Comparison of ENCODE assay signal across 11 cellular contexts in the genomic region with DNA sequence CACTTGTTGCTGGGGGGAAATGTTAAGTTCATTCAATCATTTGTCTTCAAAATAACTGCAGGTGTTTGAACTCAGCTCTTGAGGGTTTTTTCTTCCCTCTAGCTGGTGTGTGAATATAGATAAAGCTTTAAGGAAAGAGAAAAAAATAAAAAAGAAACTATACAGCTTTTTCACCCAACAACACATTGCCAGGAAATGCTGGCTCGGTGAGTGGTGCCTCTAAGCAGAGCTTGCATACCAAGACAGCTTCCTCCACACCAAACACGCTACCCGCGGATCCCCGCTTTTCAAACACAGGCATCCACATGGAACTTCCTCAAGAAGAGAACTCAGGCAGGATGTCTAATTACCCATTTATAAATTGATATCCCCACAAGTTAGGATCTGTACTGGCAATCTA.
DNase-seq lines count a peak whose midpoint lies in the region; ATAC-seq and TF ChIP-seq lines count a peak whose summit lies in the region.
"Had no signal": no experiment of that assay in that cellular context is flagged by ENCODE, and none has a peak within 500 bp of the region (broad histone marks: within the 10 kb centered on the region; RNA-seq: fewer than 3 reads in every experiment).

No MANE protein-coding gene starts in this region.

- peaks cover 5% of the 10 kb centered on the region for H3K9me3 Mint-ChIP-seq in activated naive CD8-positive, alpha-beta T cell treated with anti-CD3 and anti-CD28 coated beads, Interleukin-2, amount 50 U/mL, for 24 hours
- H3K9me3 Mint-ChIP-seq: brain, nephron had no signal

- dilution Hi-C loops in IMR-90 (cut with HindIII; ENCODE audit: low sequenced_read_pairs, unreplicated experiment), result no loop called here

- CTCF ChIA-PET in IMR-90 (lab: Yijun Ruan, JAX), result interaction anchor here (0.6 kb wide), 2 partner anchors 39 to 484 kb away, joined by 3 to 5 read pairs; no protein-coding TSS in a partner anchor

- no peak for TF ChIP-seq CTCF in right atrium auricular region (IDR thresholded peaks at IDR 0.05)
- no peak for TF ChIP-seq CTCF in IMR-90 (conservative IDR thresholded peaks at IDR 0.05; ENCODE audit: low read depth, low read length)
- no peak for TF ChIP-seq CTCF in transverse colon (IDR thresholded peaks at IDR 0.05)

- no peak overlapping the region for H3K27ac ChIP-seq in right atrium auricular region
- H3K27ac ChIP-seq in IMR-90 (ENCODE audit: insufficient read depth, low read length), result no peak overlapping the region
- H3K27ac ChIP-seq in transverse colon, result no peak overlapping the region
- H3K27ac ChIP-seq: thoracic aorta had no signal

- intact Hi-C loops in Right ventricle myocardium superior (cut with DNase I) (no loop called here), IMR-90 (cut with micrococcal nuclease) (no loop called here), transverse colon (cut with DNase I; ENCODE audit: low total_unique reads) (no loop called here)

- H4K5ac ChIP-seq in IMR-90 (ENCODE audit: low read depth, low read length), result no peak overlapping the region

- no peak overlapping the region for H3K56ac ChIP-seq in IMR-90 (ENCODE audit: extremely low read depth, insufficient read depth, low read length)

- no peak overlapping the region for H2BK5ac ChIP-seq in IMR-90 (ENCODE audit: low read depth, low read length, poor library complexity, severe bottlenecking)

- no peak overlapping the region for H3K4me3 ChIP-seq in right atrium auricular region
- H3K4me3 ChIP-seq in IMR-90 (ENCODE audit: insufficient read depth, low read depth, low read length), result no peak overlapping the region
- no peak overlapping the region for H3K4me3 ChIP-seq in transverse colon
- H3K4me3 ChIP-seq in H7 (ENCODE audit: insufficient read depth, low read depth, low read length), result no peak overlapping the region
- H3K4me3 ChIP-seq: thoracic aorta had no signal

- H3K36me3 ChIP-seq in right atrium auricular region, result no peaks in the 10 kb centered on the region
- H3K36me3 ChIP-seq in IMR-90 (ENCODE audit: control insufficient read depth, insufficient read depth, low read length), result no peaks in the 10 kb centered on the region
- H3K36me3 ChIP-seq in transverse colon, result no peaks in the 10 kb centered on the region
- H3K36me3 ChIP-seq in H7 (replicated peaks; ENCODE audit: control insufficient read depth, insufficient read depth, low read length), result no peaks in the 10 kb centered on the region
- H3K36me3 ChIP-seq: thoracic aorta had no signal

- no peak overlapping the region for H3K4ac ChIP-seq in IMR-90 (ENCODE audit: low read depth, low read length)

- POLR2A ChIA-PET in IMR-90 (lab: Charles Lee; ENCODE audit: unreplicated experiment), result no interaction called here

- H4K8ac ChIP-seq in IMR-90 (ENCODE audit: low read depth in 2 of 2, low read length in 2 of 2), result no peak overlapping the region

- DNase-seq in Right ventricle myocardium superior, result peak; percentile 43
- DNase-seq in right atrium auricular region (ENCODE audit: low spot score), result no peak
- DNase-seq in IMR-90, result peak; percentile 12
- peak; percentile 18 for DNase-seq in activated naive CD8-positive, alpha-beta T cell treated with anti-CD3 and anti-CD28 coated beads, Interleukin-2, amount 50 U/mL, for 24 hours
- DNase-seq in transverse colon, result peak; percentile 17
- DNase-seq in H7, result no peak
- DNase-seq in inferior parietal cortex (ENCODE audit: extremely low spot score), result no peak
- no peak for DNase-seq in NCI-H187 (lab: John Stamatoyannopoulos, UW)

- H3K4me2 ChIP-seq in IMR-90 (ENCODE audit: low read depth, low read length), result no peak overlapping the region

- TF ChIP-seq POLR2A in IMR-90 (IDR thresholded peaks at IDR 0.05; ENCODE audit: low read depth, low read length) (no peak), transverse colon (IDR thresholded peaks at IDR 0.05) (no peak)

- H3K4me1 ChIP-seq in right atrium auricular region (no peaks in the 10 kb centered on the region), IMR-90 (ENCODE audit: control insufficient read depth, insufficient read depth, low read length) (peaks cover 2% of the 10 kb centered on the region; the same call in 1 of the 2 replicates), transverse colon (no peaks in the 10 kb centered on the region)

- H3K4me3 Mint-ChIP-seq in activated naive CD8-positive, alpha-beta T cell treated with anti-CD3 and anti-CD28 coated beads, Interleukin-2, amount 50 U/mL, for 24 hours, result peak overlapping the region; percentile 51
- H3K4me3 Mint-ChIP-seq: brain, nephron had no signal

- no peaks in the 10 kb centered on the region for H3K36me3 Mint-ChIP-seq in activated naive CD8-positive, alpha-beta T cell treated with anti-CD3 and anti-CD28 coated beads, Interleukin-2, amount 50 U/mL, for 24 hours (ENCODE audit: low read depth)
- H3K36me3 Mint-ChIP-seq: brain had no signal

- no peak overlapping the region for H2AFZ ChIP-seq in IMR-90 (replicated peaks; ENCODE audit: low read length, poor library complexity)

- in situ Hi-C loops in IMR-90 (cut with MboI; ENCODE audit: low sequenced_read_pairs), result no loop called here
- in situ Hi-C loops in transverse colon (cut with MboI; ENCODE audit: low pct_ligation_motif_present in 1 of 4, low pct_unique_long_range_greater_than_20kb in 1 of 4, low sequenced_read_pairs in 3 of 4), result no loop called here

- WGBS in IMR-90 (ENCODE audit: extremely low coverage in 2 of 2, insufficient read length in 1 of 2), 2 experiments, result no CpG with 5 or more reads among the region's 5 CpGs
- WGBS in transverse colon (ENCODE audit: low coverage in 1 of 2), 2 donors, result 76 to 77% methylated on average over 5 of the region's 5 CpGs

- H3K23ac ChIP-seq in IMR-90 (ENCODE audit: low read depth, low read length), result no peak overlapping the region

- H3K27me3 ChIP-seq in right atrium auricular region, result no peaks in the 10 kb centered on the region
- H3K27me3 ChIP-seq in IMR-90 (ENCODE audit: control insufficient read depth, insufficient read depth, low read length), result peaks cover 1% of the 10 kb centered on the region; the same call in 1 of the 2 replicates
- H3K27me3 ChIP-seq in transverse colon, result no peaks in the 10 kb centered on the region
- no peaks in the 10 kb centered on the region for H3K27me3 ChIP-seq in H7 (ENCODE audit: control insufficient read depth, insufficient read depth, low read length)

- H3K9me3 ChIP-seq in right atrium auricular region, result no peaks in the 10 kb centered on the region
- H3K9me3 ChIP-seq in IMR-90 (ENCODE audit: control insufficient read depth, insufficient read depth, low read length), result no peaks in the 10 kb centered on the region
- H3K9me3 ChIP-seq in transverse colon, result no peaks in the 10 kb centered on the region
- H3K9me3 ChIP-seq: thoracic aorta had no signal

- no TSS peak for BruUV-seq in IMR-90 (replicated peaks; lab: Mats Ljungman, UMichigan)

- TF ChIP-seq EP300 in transverse colon (IDR thresholded peaks at IDR 0.05; ENCODE audit: low read depth), result no peak

- no peaks in the 10 kb centered on the region for H3K27me3 Mint-ChIP-seq in activated naive CD8-positive, alpha-beta T cell treated with anti-CD3 and anti-CD28 coated beads, Interleukin-2, amount 50 U/mL, for 24 hours
- H3K27me3 Mint-ChIP-seq: brain had no signal

- no peak overlapping the region for H2AK5ac ChIP-seq in IMR-90 (ENCODE audit: low read depth, low read length)

- H3K14ac ChIP-seq in IMR-90 (replicated peaks; ENCODE audit: low read depth, low read length), result no peak overlapping the region

- no peak overlapping the region for H2BK20ac ChIP-seq in IMR-90 (ENCODE audit: low read depth, low read length)

- H2BK15ac ChIP-seq in IMR-90 (ENCODE audit: low read depth, low read length), result no peak overlapping the region

- ATAC-seq in Right ventricle myocardium superior (ENCODE audit: poor library complexity) (no peak), IMR-90 (ENCODE audit: low read depth) (no peak)
- no peak for ATAC-seq in activated naive CD8-positive, alpha-beta T cell treated with anti-CD3 and anti-CD28 coated beads, Interleukin-2, amount 50 U/mL, for 24 hours

- no peaks in the 10 kb centered on the region for H3K9me1 ChIP-seq in IMR-90 (ENCODE audit: insufficient read depth, low read length)

- no peak overlapping the region for H4K91ac ChIP-seq in IMR-90 (ENCODE audit: insufficient read depth, low read depth, low read length)

- TF ChIP-seq RAD21 in IMR-90 (IDR thresholded peaks at IDR 0.05; ENCODE audit: low read length), result no peak

- no peak overlapping the region for H2AK9ac ChIP-seq in IMR-90 (replicated peaks; ENCODE audit: low read depth, low read length, poor library complexity)

- H3K9ac ChIP-seq in IMR-90 (ENCODE audit: low read depth, low read length), result no peak overlapping the region

- peaks cover 39% of the 10 kb centered on the region for H3K4me1 Mint-ChIP-seq in activated naive CD8-positive, alpha-beta T cell treated with anti-CD3 and anti-CD28 coated beads, Interleukin-2, amount 50 U/mL, for 24 hours

- H4K20me1 ChIP-seq in IMR-90 (ENCODE audit: insufficient read depth, low read length), result no peaks in the 10 kb centered on the region

- no peak overlapping the region for H2BK120ac ChIP-seq in IMR-90 (ENCODE audit: low read depth, low read length)

- H3K79me1 ChIP-seq in IMR-90 (ENCODE audit: low read depth in 1 of 2, low read length in 2 of 2), result no peaks in the 10 kb centered on the region

- H3K27ac Mint-ChIP-seq in activated naive CD8-positive, alpha-beta T cell treated with anti-CD3 and anti-CD28 coated beads, Interleukin-2, amount 50 U/mL, for 24 hours, result peak overlapping the region; percentile 65
- H3K27ac Mint-ChIP-seq: nephron had no signal

- no peak overlapping the region for H3K18ac ChIP-seq in IMR-90 (ENCODE audit: low read depth, low read length)

TF ChIP-seq in IMR-90, 13 proteins besides CTCF, POLR2A, EP300 and RAD21 (continues in another document):
- TF ChIP-seq, protein P1, sequence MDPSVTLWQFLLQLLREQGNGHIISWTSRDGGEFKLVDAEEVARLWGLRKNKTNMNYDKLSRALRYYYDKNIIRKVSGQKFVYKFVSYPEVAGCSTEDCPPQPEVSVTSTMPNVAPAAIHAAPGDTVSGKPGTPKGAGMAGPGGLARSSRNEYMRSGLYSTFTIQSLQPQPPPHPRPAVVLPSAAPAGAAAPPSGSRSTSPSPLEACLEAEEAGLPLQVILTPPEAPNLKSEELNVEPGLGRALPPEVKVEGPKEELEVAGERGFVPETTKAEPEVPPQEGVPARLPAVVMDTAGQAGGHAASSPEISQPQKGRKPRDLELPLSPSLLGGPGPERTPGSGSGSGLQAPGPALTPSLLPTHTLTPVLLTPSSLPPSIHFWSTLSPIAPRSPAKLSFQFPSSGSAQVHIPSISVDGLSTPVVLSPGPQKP (IDR thresholded peaks at IDR 0.05; ENCODE audit: borderline replicate concordance, low read depth, low read length), result no peak
- TF ChIP-seq NFE2L2 (IDR thresholded peaks at IDR 0.05; ENCODE audit: low read depth, low read length), result no peak
- no peak for TF ChIP-seq RCOR1 (IDR thresholded peaks at IDR 0.05; ENCODE audit: insufficient replicate concordance, low read length)
- no peak for TF ChIP-seq CHD1 (IDR thresholded peaks at IDR 0.05; ENCODE audit: low read depth, low read length)
- no peak for TF ChIP-seq MAFK (IDR thresholded peaks at IDR 0.05; ENCODE audit: low read depth, low read length)
- no peak for TF ChIP-seq BHLHE40 (IDR thresholded peaks at IDR 0.05; ENCODE audit: low read depth, low read length)
- TF ChIP-seq FOS (IDR thresholded peaks at IDR 0.05; ENCODE audit: low read depth, low read length), result no peak
- TF ChIP-seq MAZ (IDR thresholded peaks at IDR 0.05; ENCODE audit: borderline replicate concordance, low read depth, low read length), result no peak

Comparison
In these comparisons a context has a peak if more than half of its experiments do, and no peak if none do; other contexts are left out.
1. DNase-seq: peak in Right ventricle myocardium superior (single experiment), IMR-90 (single experiment), activated naive CD8-positive, alpha-beta T cell treated with anti-CD3 and anti-CD28 coated beads, Interleukin-2, amount 50 U/mL, for 24 hours (single experiment) and transverse colon (single experiment); none in right atrium auricular region (single experiment), H7 (single experiment), inferior parietal cortex (single experiment) and NCI-H187 (0 of 2).